In the genomic region with DNA sequence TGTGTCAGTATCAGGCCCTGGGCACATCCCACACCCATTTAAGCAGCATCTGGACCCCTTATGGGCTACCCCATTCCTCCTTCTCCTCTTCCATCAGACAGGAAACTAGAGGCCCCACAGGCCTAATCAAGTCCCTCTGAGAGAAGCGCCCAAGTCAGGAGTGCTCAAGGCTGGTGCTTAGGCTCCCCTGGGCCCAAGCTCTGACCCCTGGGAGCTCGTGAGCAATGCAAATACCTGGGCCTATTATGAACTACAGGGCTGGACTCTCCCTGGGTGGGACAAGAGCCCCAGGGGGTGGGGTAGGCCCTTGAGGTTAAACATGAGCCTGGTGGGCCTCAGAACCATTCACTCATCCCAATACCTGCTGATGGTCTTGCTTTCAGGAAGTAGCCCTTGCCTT, we compare ENCODE assay signal across 3 cellular contexts. TPM values are rescaled to one million over a fixed set of nuclear protein-coding genes. Genes with fewer than 3 reads are reported as not detected.
"Had no signal": no experiment of that assay in that cellular context is flagged by ENCODE, and none has a peak within 500 bp of the region (broad histone marks: within the 10 kb centered on the region; RNA-seq: fewer than 3 reads in every experiment).

No MANE protein-coding gene starts in this region.

- H3K4me3 ChIP-seq: GM12878 had no signal

- ATAC-seq: GM12878 had no signal

- DNase-seq: GDM1, GF-D8 had no signal

RNA-seq across cellular contexts. Expression of a gene that starts 57.4 kb away (rescaled TPM):
- total RNA-seq: GM12878 had no signal
